16 cellular contexts compared by ENCODE assay signal in the genomic region with DNA sequence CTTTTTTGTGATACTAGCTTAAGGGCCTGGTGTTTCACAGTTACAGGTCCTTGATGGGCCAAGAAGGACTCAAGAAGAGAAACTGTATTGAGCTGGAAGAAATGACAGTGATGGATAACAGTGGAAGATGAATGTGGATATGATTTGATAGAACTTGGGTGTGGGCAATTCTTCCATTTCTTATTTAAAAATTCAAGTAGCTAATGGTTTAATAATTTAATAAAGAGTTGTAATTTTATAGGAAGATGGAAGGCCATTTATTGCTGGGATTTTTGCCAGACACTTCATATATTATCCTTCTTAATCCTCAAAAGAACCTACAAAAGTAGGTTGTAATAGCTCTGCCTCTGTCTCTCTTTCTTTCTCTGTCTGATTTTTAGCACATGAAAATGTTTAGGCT. TPM values are rescaled to one million over a fixed set of nuclear protein-coding genes. Genes with fewer than 3 reads are reported as not detected.
"Had no signal": no experiment of that assay in that cellular context is flagged by ENCODE, and none has a peak within 500 bp of the region (broad histone marks: within the 10 kb centered on the region; RNA-seq: fewer than 3 reads in every experiment).

No MANE protein-coding gene starts in this region.

- H3K27ac ChIP-seq: esophagus squamous epithelium, ovary, sigmoid colon, stomach, thoracic aorta had no signal

- H3K36me3 ChIP-seq: esophagus squamous epithelium, ovary, sigmoid colon, stomach, thoracic aorta had no signal

- ATAC-seq: activated CD4-positive, alpha-beta T cell treated with anti-CD3 and anti-CD28 coated beads for 36 hours; activated naive CD4-positive, alpha-beta T cell treated with anti-CD3 and anti-CD28 coated beads, Interleukin-2, amount 50 U/mL, for 72 hours had no signal

- H3K4me3 ChIP-seq: esophagus squamous epithelium, ovary, sigmoid colon, stomach, thoracic aorta had no signal

- DNase-seq: activated CD4-positive, alpha-beta memory T cell treated with anti-CD3 and anti-CD28 coated beads, Interleukin-2, amount 10 ng/mL, durations not matched to agents 7 days and 5 days; activated CD4-positive, alpha-beta T cell treated with anti-CD3 and anti-CD28 coated beads for 36 hours; activated gamma-delta T cell; activated T-cell treated with anti-CD3 and anti-CD28 coated beads, Interleukin-2, amount 50 U/mL, for 48 hours; amniotic stem cell; cortex of kidney; effector CD4-positive, alpha-beta T cell; esophagus squamous epithelium; naive B cell; ovary; sigmoid colon; stimulated activated CD4-positive, alpha-beta T cell treated with anti-CD3 and anti-CD28 coated beads, Interleukin-12 subunit alpha, Interleukin-12 subunit beta, amount 100 ng/mL, for 4 hours; stimulated activated CD4-positive, alpha-beta T cell treated with anti-CD3 and anti-CD28 coated beads, Interleukin-2, amount 100 ng/mL, for 24 hours; stomach had no signal

- H3K27me3 ChIP-seq: esophagus squamous epithelium, ovary, sigmoid colon, stomach had no signal

- H3K9me3 ChIP-seq: esophagus squamous epithelium, ovary, stomach, thoracic aorta had no signal

- H3K4me1 ChIP-seq: sigmoid colon, stomach had no signal

RNA-seq across cellular contexts. Expression of a gene that starts 47.2 kb away (rescaled TPM):
- total RNA-seq: activated CD4-positive, alpha-beta memory T cell treated with anti-CD3 and anti-CD28 coated beads, Interleukin-2, amount 10 ng/mL, durations not matched to agents 7 days and 5 days; activated CD4-positive, alpha-beta T cell treated with anti-CD3 and anti-CD28 coated beads for 36 hours; activated naive CD4-positive, alpha-beta T cell treated with anti-CD3 and anti-CD28 coated beads, Interleukin-2, amount 50 U/mL, for 72 hours had no signal
